ENCODE assay signal across 28 cellular contexts in the genomic region with DNA sequence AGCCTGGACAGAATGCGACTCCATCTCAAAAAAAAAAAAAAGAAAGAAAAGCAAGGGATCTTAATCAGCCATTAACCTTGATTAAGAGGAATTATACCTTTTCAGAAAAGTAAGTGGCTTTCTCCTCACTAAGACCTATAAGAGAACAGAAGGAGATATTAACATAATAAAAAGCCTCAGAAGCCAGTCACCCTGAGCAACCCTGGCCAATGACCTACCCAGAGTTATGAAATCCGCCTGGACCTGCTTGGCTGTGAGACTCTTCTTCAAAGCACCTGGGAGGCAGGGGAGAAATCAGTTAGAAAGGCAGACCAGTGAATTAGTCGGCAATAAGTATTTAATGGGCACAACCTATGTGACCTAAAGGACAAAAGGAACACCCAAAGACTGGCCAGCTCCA. TPM values are rescaled to one million over a fixed set of nuclear protein-coding genes. Genes with fewer than 3 reads are reported as not detected.
DNase-seq lines count a peak whose midpoint lies in the region; ATAC-seq and TF ChIP-seq lines count a peak whose summit lies in the region.
"Had no signal": no experiment of that assay in that cellular context is flagged by ENCODE, and none has a peak within 500 bp of the region (broad histone marks: within the 10 kb centered on the region; RNA-seq: fewer than 3 reads in every experiment).

No MANE protein-coding gene starts in this region.

- no peaks in the 10 kb centered on the region for H4K20me1 ChIP-seq in IMR-90 (ENCODE audit: insufficient read depth, low read length)
- no peaks in the 10 kb centered on the region for H4K20me1 ChIP-seq in PC-3 (ENCODE audit: low read length)

- no peaks in the 10 kb centered on the region for H3K9me3 ChIP-seq in IMR-90 (ENCODE audit: control insufficient read depth, insufficient read depth, low read length)
- H3K9me3 ChIP-seq in PC-3 (ENCODE audit: low read length) = no peaks in the 10 kb centered on the region
- H3K9me3 ChIP-seq: BE2C, SJCRH30 had no signal

- peaks cover 4 to 43% of the 10 kb centered on the region in 2 experiments; a peak in 3 of 4 replicates for H3K79me1 ChIP-seq in IMR-90 (ENCODE audit: low read depth in 1 of 2, low read length in 2 of 2)

- ATAC-seq in activated naive CD8-positive, alpha-beta T cell treated with anti-CD3 and anti-CD28 coated beads, Interleukin-2, amount 50 U/mL, for 24 hours = no peak
- ATAC-seq in IMR-90 (ENCODE audit: low read depth) (no peak), WTC11 (no peak), HG02759 (IDR thresholded peaks at IDR 0.05; ENCODE audit: unreplicated experiment) (no peak), PC-3 (no peak)
- ATAC-seq: Right ventricle myocardium inferior, SK-N-SH treated with all-trans-retinoic acid at 6 μM for 48 hours had no signal

- BruUV-seq in IMR-90 (replicated peaks; lab: Mats Ljungman, UMichigan) (no TSS peak), PC-3 (replicated peaks; lab: Mats Ljungman, UMichigan) (no TSS peak)

- H3K27ac ChIP-seq in IMR-90 (ENCODE audit: insufficient read depth, low read length) (no peak overlapping the region), PC-3 (ENCODE audit: low read length) (no peak overlapping the region)
- H3K27ac ChIP-seq: PC-9, SJCRH30 had no signal

- H3F3A ChIP-seq in PC-3 (ENCODE audit: low read length, unreplicated experiment) = no peaks in the 10 kb centered on the region

- no peaks in the 10 kb centered on the region for H3K9me3 Mint-ChIP-seq in activated naive CD8-positive, alpha-beta T cell (ENCODE audit: low read depth)
- H3K9me3 Mint-ChIP-seq in activated naive CD8-positive, alpha-beta T cell treated with anti-CD3 and anti-CD28 coated beads, Interleukin-2, amount 50 U/mL, for 24 hours = no peaks in the 10 kb centered on the region
- H3K9me3 Mint-ChIP-seq in WTC11 (no peaks in the 10 kb centered on the region), nephron progenitor cell (no peaks in the 10 kb centered on the region)
- H3K9me3 Mint-ChIP-seq: CD14-positive monocyte, IgD-negative memory B cell had no signal

- TF ChIP-seq POLR2A in IMR-90 (IDR thresholded peaks at IDR 0.05; ENCODE audit: low read depth, low read length) = no peak

- H3K4me3 Mint-ChIP-seq in activated naive CD8-positive, alpha-beta T cell = no peak overlapping the region
- no peak overlapping the region for H3K4me3 Mint-ChIP-seq in activated naive CD8-positive, alpha-beta T cell treated with anti-CD3 and anti-CD28 coated beads, Interleukin-2, amount 50 U/mL, for 24 hours
- no peak overlapping the region for H3K4me3 Mint-ChIP-seq in WTC11
- H3K4me3 Mint-ChIP-seq in nephron progenitor cell = no peak overlapping the region
- H3K4me3 Mint-ChIP-seq: CD14-positive monocyte, IgD-negative memory B cell had no signal

- no peak for TF ChIP-seq RAD21 in IMR-90 (IDR thresholded peaks at IDR 0.05; ENCODE audit: low read length)

- H4K8ac ChIP-seq in IMR-90 (ENCODE audit: low read depth in 2 of 2, low read length in 2 of 2) = peak overlapping the region in 1 of 2 experiments; percentile 48; a peak in 1 of 4 replicates

- peaks cover 25% of the 10 kb centered on the region for H3K36me3 ChIP-seq in IMR-90 (ENCODE audit: control insufficient read depth, insufficient read depth, low read length)
- no peaks in the 10 kb centered on the region; the same call in 1 of the 2 replicates for H3K36me3 ChIP-seq in PC-3 (ENCODE audit: low read depth, low read length)
- H3K36me3 ChIP-seq: BE2C, SJCRH30 had no signal

- CTCF ChIA-PET in IMR-90 (lab: Yijun Ruan, JAX) (no interaction called here), WTC11 (lab: Charles Lee) (interaction anchor here (0.6 to 2.0 kb wide), 4 partner anchors 33 to 83 kb away, joined by 3 to 5 read pairs (median 4); no protein-coding TSS in a partner anchor), PC-3 (lab: Charles Lee) (interaction anchor here (0.6 kb wide), 1 partner anchor 231 kb away, joined by 3 read pairs; no protein-coding TSS in a partner anchor)

- no peak overlapping the region for H2BK5ac ChIP-seq in IMR-90 (ENCODE audit: low read depth, low read length, poor library complexity, severe bottlenecking)

- no peak for TF ChIP-seq CTCF in IMR-90 (conservative IDR thresholded peaks at IDR 0.05; ENCODE audit: low read depth, low read length)
- no peak for TF ChIP-seq CTCF in WTC11 (IDR thresholded peaks at IDR 0.05)
- no peak for TF ChIP-seq CTCF in nephron progenitor cell (IDR thresholded peaks at IDR 0.05)
- no peak for TF ChIP-seq CTCF in PC-3 (conservative IDR thresholded peaks at IDR 0.05; ENCODE audit: low read depth, low read length)

- peaks cover 9% of the 10 kb centered on the region for H3K4me1 Mint-ChIP-seq in activated naive CD8-positive, alpha-beta T cell (ENCODE audit: low read depth)
- H3K4me1 Mint-ChIP-seq in activated naive CD8-positive, alpha-beta T cell treated with anti-CD3 and anti-CD28 coated beads, Interleukin-2, amount 50 U/mL, for 24 hours = peaks cover 18% of the 10 kb centered on the region
- peaks cover 55% of the 10 kb centered on the region for H3K4me1 Mint-ChIP-seq in WTC11
- peaks cover 59% of the 10 kb centered on the region for H3K4me1 Mint-ChIP-seq in nephron progenitor cell

- 0 out of 2 replicates have a peak overlapping the region, but pooled peaks have one; percentile 74 for H2AK5ac ChIP-seq in IMR-90 (ENCODE audit: low read depth, low read length)

- no peak overlapping the region for H2AFZ ChIP-seq in IMR-90 (replicated peaks; ENCODE audit: low read length, poor library complexity)
- H2AFZ ChIP-seq in PC-3 (ENCODE audit: low read length) = no peak overlapping the region
- H2AFZ ChIP-seq: PC-9 had no signal

- WGBS in IMR-90 (ENCODE audit: extremely low coverage in 2 of 2, insufficient read length in 1 of 2), 2 experiments = no CpG with 5 or more reads among the region's 3 CpGs

- H3K4me1 ChIP-seq in IMR-90 (ENCODE audit: control insufficient read depth, insufficient read depth, low read length) (peaks cover 12% of the 10 kb centered on the region), PC-3 (ENCODE audit: insufficient read depth, low read length) (peaks cover 9% of the 10 kb centered on the region; the same call in 1 of the 2 replicates)
- H3K4me1 ChIP-seq: BE2C had no signal

- no peak overlapping the region for H2AK9ac ChIP-seq in IMR-90 (replicated peaks; ENCODE audit: low read depth, low read length, poor library complexity)

- peaks cover 2% of the 10 kb centered on the region for H3K36me3 Mint-ChIP-seq in activated naive CD8-positive, alpha-beta T cell
- peaks cover 19% of the 10 kb centered on the region for H3K36me3 Mint-ChIP-seq in activated naive CD8-positive, alpha-beta T cell treated with anti-CD3 and anti-CD28 coated beads, Interleukin-2, amount 50 U/mL, for 24 hours (ENCODE audit: low read depth)
- peaks cover 39% of the 10 kb centered on the region for H3K36me3 Mint-ChIP-seq in WTC11
- H3K36me3 Mint-ChIP-seq in nephron progenitor cell (ENCODE audit: low read depth) = peaks cover 32% of the 10 kb centered on the region

- no peaks in the 10 kb centered on the region for H3K9me2 ChIP-seq in PC-3 (replicated peaks; ENCODE audit: low read length)

- in situ Hi-C loops in IMR-90 (cut with MboI; ENCODE audit: low sequenced_read_pairs) = no loop called here

- no peak for DNase-seq in activated naive CD8-positive, alpha-beta T cell treated with anti-CD3 and anti-CD28 coated beads, Interleukin-2, amount 50 U/mL, for 24 hours
- DNase-seq in IMR-90 (no peak), WTC11 (ENCODE audit: low spot score) (no peak), nephron progenitor cell (no peak), PC-3 (no peak), NCI-H1930 (lab: John Stamatoyannopoulos, UW) (no peak)
- DNase-seq: 8988T; ACHN; BE2C; Calu3; DMS153; DND-41; NCI-H1092; NCI-H1417 treated with DMSO at 0.1 percent for 48 hours; NCI-H187; NCI-H2171 treated with DMSO at 0.1 percent for 48 hours; NCI-H345; NCI-H748 treated with DMSO at 0.1 percent for 48 hours; NK-92 treated with Interleukin-12 subunit alpha and Interleukin-12 subunit beta, amount 100 ng/mL, for 24 hours; PC-9; SJCRH30 had no signal

- H3K4me2 ChIP-seq in IMR-90 (ENCODE audit: low read depth, low read length) = no peak overlapping the region
- no peak overlapping the region for H3K4me2 ChIP-seq in PC-3 (ENCODE audit: low read length)
- H3K4me2 ChIP-seq: PC-9 had no signal

- H4K5ac ChIP-seq in IMR-90 (ENCODE audit: low read depth, low read length) = no peak overlapping the region

- H2BK15ac ChIP-seq in IMR-90 (ENCODE audit: low read depth, low read length) = no peak overlapping the region

- H3K14ac ChIP-seq in IMR-90 (replicated peaks; ENCODE audit: low read depth, low read length) = no peak overlapping the region

- H3K4me3 ChIP-seq in IMR-90 (ENCODE audit: insufficient read depth, low read depth, low read length) = no peak overlapping the region
- no peak overlapping the region for H3K4me3 ChIP-seq in PC-3 (ENCODE audit: low read length)
- H3K4me3 ChIP-seq: PC-9, SJCRH30 had no signal

- no peak overlapping the region for H3K4ac ChIP-seq in IMR-90 (ENCODE audit: low read depth, low read length)

- H3K79me2 ChIP-seq in PC-3 (ENCODE audit: low read length) = no peaks in the 10 kb centered on the region

- 0 out of 2 replicates have a peak, but pooled peaks cover 13% of the 10 kb centered on the region for H3K9me1 ChIP-seq in IMR-90 (ENCODE audit: insufficient read depth, low read length)

- peak overlapping the region; percentile 44; the same call in 1 of the 2 replicates for H4K91ac ChIP-seq in IMR-90 (ENCODE audit: insufficient read depth, low read depth, low read length)

- no peaks in the 10 kb centered on the region for H3K27me3 Mint-ChIP-seq in activated naive CD8-positive, alpha-beta T cell
- H3K27me3 Mint-ChIP-seq in activated naive CD8-positive, alpha-beta T cell treated with anti-CD3 and anti-CD28 coated beads, Interleukin-2, amount 50 U/mL, for 24 hours = no peaks in the 10 kb centered on the region
- H3K27me3 Mint-ChIP-seq in WTC11 (ENCODE audit: low read depth) = no peaks in the 10 kb centered on the region
- peaks cover 3% of the 10 kb centered on the region for H3K27me3 Mint-ChIP-seq in nephron progenitor cell (ENCODE audit: low read depth, poor library complexity)
- H3K27me3 Mint-ChIP-seq: IgD-negative memory B cell had no signal

- H3K27me3 ChIP-seq in IMR-90 (ENCODE audit: control insufficient read depth, insufficient read depth, low read length) (no peaks in the 10 kb centered on the region), PC-3 (ENCODE audit: low read length) (no peaks in the 10 kb centered on the region)
- H3K27me3 ChIP-seq: BE2C, SJCRH30 had no signal

- no peak overlapping the region for H3K56ac ChIP-seq in IMR-90 (ENCODE audit: extremely low read depth, insufficient read depth, low read length)

- dilution Hi-C loops in IMR-90 (cut with HindIII; ENCODE audit: low sequenced_read_pairs, unreplicated experiment) = no loop called here

- H3K23ac ChIP-seq in IMR-90 (ENCODE audit: low read depth, low read length) = no peak overlapping the region

- no peak overlapping the region for H2BK120ac ChIP-seq in IMR-90 (ENCODE audit: low read depth, low read length)

- POLR2A ChIA-PET in IMR-90 (lab: Charles Lee; ENCODE audit: unreplicated experiment) (interaction anchor here (0.6 kb wide), 1 partner anchor 27 kb away, joined by 17 read pairs; no protein-coding TSS in a partner anchor), WTC11 (lab: Charles Lee) (no interaction called here), PC-3 (lab: Charles Lee; ENCODE audit: unreplicated experiment) (no interaction called here)

- peak overlapping the region; percentile 46 for H3K27ac Mint-ChIP-seq in activated naive CD8-positive, alpha-beta T cell
- no peak overlapping the region for H3K27ac Mint-ChIP-seq in activated naive CD8-positive, alpha-beta T cell treated with anti-CD3 and anti-CD28 coated beads, Interleukin-2, amount 50 U/mL, for 24 hours
- H3K27ac Mint-ChIP-seq in WTC11 (peak overlapping the region; percentile 75), nephron progenitor cell (peak overlapping the region; percentile 93)
- H3K27ac Mint-ChIP-seq: CD14-positive monocyte, IgD-negative memory B cell had no signal

- H2BK20ac ChIP-seq in IMR-90 (ENCODE audit: low read depth, low read length) = no peak overlapping the region

- H3K18ac ChIP-seq in IMR-90 (ENCODE audit: low read depth, low read length) = no peak overlapping the region

- intact Hi-C loops in IMR-90 (cut with micrococcal nuclease) (no loop called here), PC-3 (cut with micrococcal nuclease) (no loop called here)

- H3K9ac ChIP-seq in IMR-90 (ENCODE audit: low read depth, low read length) (no peak overlapping the region), PC-3 (ENCODE audit: low read length) (no peak overlapping the region)

RNA-seq across cellular contexts. Expression of a gene that starts 32.7 kb away (rescaled TPM):
- not detected in 2 replicates for total RNA-seq in IMR-90 (2012; rRNA removed)
- polyA plus RNA-seq in IMR-90 (2012; rRNA removed) = 0.10 TPM in 1 of 2 replicates, not detected in the other
- not detected in 2 replicates for polyA plus RNA-seq in IMR-90 (2012; cell fraction: cytosol; rRNA removed)
- polyA plus RNA-seq in IMR-90 (2012; cell fraction: nucleus; rRNA removed; ENCODE audit: low replicate concordance) = 0.05 and 0.06 TPM in 2 replicates
- 0.07 to 0.34 TPM (median 0.15 TPM) in 3 replicates for total RNA-seq in WTC11 (2021)
- not detected in 2 replicates for total RNA-seq in PC-3 (2014; rRNA removed)
- total RNA-seq: Calu3, PC-9, Right ventricle myocardium inferior, RPMI7951, SJCRH30 had no signal
- polyA plus RNA-seq: CD14-positive monocyte had no signal

RNA-seq across cellular contexts. Expression of a gene that starts 36.8 kb away (rescaled TPM):
- 46.9 and 51.8 TPM in 2 replicates for total RNA-seq in IMR-90 (2012; rRNA removed)
- 62.0 and 67.5 TPM in 2 replicates for polyA plus RNA-seq in IMR-90 (2012; rRNA removed)
- 34.0 and 43.2 TPM in 2 replicates for polyA plus RNA-seq in IMR-90 (2012; cell fraction: cytosol; rRNA removed)
- polyA plus RNA-seq in IMR-90 (2012; cell fraction: nucleus; rRNA removed; ENCODE audit: low replicate concordance) = 18.7 and 36.6 TPM in 2 replicates
- total RNA-seq in WTC11 (2021) = 41.8 to 42.4 TPM (median 42.3 TPM) in 3 replicates
- total RNA-seq in PC-3 (2014; rRNA removed) = 32.5 and 33.5 TPM in 2 replicates

RNA-seq across cellular contexts. Expression of a gene that starts 55.7 kb away (rescaled TPM):
- 1.3 and 1.4 TPM in 2 replicates for total RNA-seq in IMR-90 (2012; rRNA removed)
- 1.9 TPM in 2 replicates for polyA plus RNA-seq in IMR-90 (2012; rRNA removed)
- polyA plus RNA-seq in IMR-90 (2012; cell fraction: cytosol; rRNA removed) = 0.76 and 1.1 TPM in 2 replicates
- 7.0 and 8.4 TPM in 2 replicates for polyA plus RNA-seq in IMR-90 (2012; cell fraction: nucleus; rRNA removed; ENCODE audit: low replicate concordance)
- total RNA-seq in WTC11 (2021) = 638 to 682 TPM (median 641 TPM) in 3 replicates
- 7.3 and 9.3 TPM in 2 replicates for total RNA-seq in PC-3 (2014; rRNA removed)
- polyA plus RNA-seq: IgD-negative memory B cell had no signal

Comparison
In these comparisons a context has a peak if more than half of its experiments do, and no peak if none do; other contexts are left out.
1. RNA of a gene that starts 55.7 kb away (total RNA-seq): 638 to 682 TPM in WTC11; 7.3 to 9.3 TPM in PC-3 and 1.3 to 1.4 TPM in IMR-90; every median in the first group is over 10 times any median in the second.